8 cellular contexts compared by ENCODE assay signal in the genomic region with DNA sequence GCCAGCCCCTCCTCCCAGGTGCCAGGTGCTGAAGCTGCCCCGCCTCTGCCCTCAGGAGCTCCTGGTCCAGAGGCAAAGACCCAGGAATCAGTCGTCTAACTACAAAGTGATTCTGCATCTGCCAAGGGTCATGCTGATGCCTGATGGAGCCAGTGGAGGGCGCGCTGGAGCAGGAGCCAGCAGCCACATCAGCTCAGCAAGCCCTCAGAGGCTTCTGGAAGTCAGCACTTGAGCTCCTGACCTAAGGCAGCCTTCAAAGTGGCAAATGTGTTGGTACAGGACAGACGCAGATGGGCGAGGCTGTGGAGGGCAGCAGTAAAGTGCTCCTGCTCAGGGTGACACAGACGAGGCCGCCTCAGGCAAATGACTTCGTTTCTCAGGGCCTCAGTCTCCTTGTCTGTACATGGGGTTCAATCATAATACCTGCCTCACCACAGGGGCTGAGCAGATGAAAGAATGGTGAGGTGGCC. TPM values are rescaled to one million over a fixed set of nuclear protein-coding genes. Genes with fewer than 3 reads are reported as not detected.
DNase-seq lines count a peak whose midpoint lies in the region; ATAC-seq and TF ChIP-seq lines count a peak whose summit lies in the region.

No MANE protein-coding gene starts in this region.

- peak; percentile 82 for TF ChIP-seq CTCF in GM12872 (IDR thresholded peaks at IDR 0.05; ENCODE audit: insufficient read depth, low read depth, low read length)

- H3K4me3 Mint-ChIP-seq in activated T-cell treated with anti-CD3 and anti-CD28 coated beads, Interleukin-2, amount 50 U/mL, for 4 hours = no peak overlapping the region
- no peak overlapping the region for H3K4me3 Mint-ChIP-seq in stimulated activated memory B cell treated with anti-CD40 and anti-IgM and Interleukin-4, amounts not matched to agents 10 μg/mL and 1 μg/mL and 100 μg/mL, for 72 hours

- H3K4me1 Mint-ChIP-seq in activated T-cell treated with anti-CD3 and anti-CD28 coated beads, Interleukin-2, amount 50 U/mL, for 4 hours (ENCODE audit: low read depth) = peaks cover 3% of the 10 kb centered on the region
- H3K4me1 Mint-ChIP-seq in stimulated activated memory B cell treated with anti-CD40 and anti-IgM and Interleukin-4, amounts not matched to agents 10 μg/mL and 1 μg/mL and 100 μg/mL, for 72 hours = no peaks in the 10 kb centered on the region

- no peak overlapping the region for H3K27ac Mint-ChIP-seq in stimulated activated memory B cell treated with anti-CD40 and anti-IgM and Interleukin-4, amounts not matched to agents 10 μg/mL and 1 μg/mL and 100 μg/mL, for 72 hours

- H3K36me3 Mint-ChIP-seq in activated T-cell treated with anti-CD3 and anti-CD28 coated beads, Interleukin-2, amount 50 U/mL, for 4 hours (ENCODE audit: insufficient read depth) = peaks cover 28% of the 10 kb centered on the region
- H3K36me3 Mint-ChIP-seq in stimulated activated memory B cell treated with anti-CD40 and anti-IgM and Interleukin-4, amounts not matched to agents 10 μg/mL and 1 μg/mL and 100 μg/mL, for 72 hours = peaks cover 79% of the 10 kb centered on the region

- H3K27me3 Mint-ChIP-seq in activated T-cell treated with anti-CD3 and anti-CD28 coated beads, Interleukin-2, amount 50 U/mL, for 4 hours (ENCODE audit: low read depth) = no peaks in the 10 kb centered on the region
- H3K27me3 Mint-ChIP-seq in stimulated activated memory B cell treated with anti-CD40 and anti-IgM and Interleukin-4, amounts not matched to agents 10 μg/mL and 1 μg/mL and 100 μg/mL, for 72 hours = no peaks in the 10 kb centered on the region

- peak; percentile 37 to 69 for ATAC-seq in activated T-cell treated with anti-CD3 and anti-CD28 coated beads, Interleukin-2, amount 50 U/mL, for 4 hours
- no peak for ATAC-seq in stimulated activated memory B cell treated with anti-CD40 and anti-IgM and Interleukin-4, amounts not matched to agents 10 μg/mL and 1 μg/mL and 100 μg/mL, for 72 hours

- peak; percentile 44 for DNase-seq in A172 (ENCODE audit: low spot score)
- peak; percentile 69 for DNase-seq in NCI-H82 (lab: John Stamatoyannopoulos, UW)
- peak; percentile 26 for DNase-seq in activated T-cell treated with anti-CD3 and anti-CD28 coated beads, Interleukin-2, amount 50 U/mL, for 4 hours
- peak; percentile 42 for DNase-seq in glomerular visceral epithelial cell (ENCODE audit: extremely low spot score)
- peak; percentile 35 to 46 for DNase-seq in stimulated activated CD4-positive, alpha-beta T cell treated with anti-CD3 and anti-CD28 coated beads, Interleukin-2, amount 100 ng/mL, for 48 hours
- DNase-seq in GM19238 (ENCODE audit: insufficient read length, low spot score) = no peak

- no peaks in the 10 kb centered on the region for H3K9me3 Mint-ChIP-seq in activated T-cell treated with anti-CD3 and anti-CD28 coated beads, Interleukin-2, amount 50 U/mL, for 4 hours
- H3K9me3 Mint-ChIP-seq in stimulated activated memory B cell treated with anti-CD40 and anti-IgM and Interleukin-4, amounts not matched to agents 10 μg/mL and 1 μg/mL and 100 μg/mL, for 72 hours = no peaks in the 10 kb centered on the region

RNA-seq across cellular contexts. Expression of a gene that starts 10.9 kb away (rescaled TPM):
- total RNA-seq in A172 (2014; rRNA removed; shearing (Covaris generic)) = 15.3 and 17.5 TPM in 2 replicates
- total RNA-seq in activated T-cell treated with anti-CD3 and anti-CD28 coated beads, Interleukin-2, amount 50 U/mL, for 4 hours = 10 to 100 TPM; 40.3 to 55.0 (median 40.5) TPM

RNA-seq across cellular contexts. Expression of a gene that starts 27.0 kb away (rescaled TPM):
- total RNA-seq in A172 (2014; rRNA removed; shearing (Covaris generic)) = not detected in 2 replicates
- total RNA-seq in activated T-cell treated with anti-CD3 and anti-CD28 coated beads, Interleukin-2, amount 50 U/mL, for 4 hours = not detected

RNA-seq across cellular contexts. Expression of a gene that starts 33.7 kb away (rescaled TPM):
- 1.3 and 2.3 TPM in 2 replicates for total RNA-seq in A172 (2014; rRNA removed; shearing (Covaris generic))
- 1 to 10 TPM; 5.5 to 8.8 (median 6.2) TPM for total RNA-seq in activated T-cell treated with anti-CD3 and anti-CD28 coated beads, Interleukin-2, amount 50 U/mL, for 4 hours
